Comparison of ENCODE assay signal across 8 cellular contexts in the genomic region with DNA sequence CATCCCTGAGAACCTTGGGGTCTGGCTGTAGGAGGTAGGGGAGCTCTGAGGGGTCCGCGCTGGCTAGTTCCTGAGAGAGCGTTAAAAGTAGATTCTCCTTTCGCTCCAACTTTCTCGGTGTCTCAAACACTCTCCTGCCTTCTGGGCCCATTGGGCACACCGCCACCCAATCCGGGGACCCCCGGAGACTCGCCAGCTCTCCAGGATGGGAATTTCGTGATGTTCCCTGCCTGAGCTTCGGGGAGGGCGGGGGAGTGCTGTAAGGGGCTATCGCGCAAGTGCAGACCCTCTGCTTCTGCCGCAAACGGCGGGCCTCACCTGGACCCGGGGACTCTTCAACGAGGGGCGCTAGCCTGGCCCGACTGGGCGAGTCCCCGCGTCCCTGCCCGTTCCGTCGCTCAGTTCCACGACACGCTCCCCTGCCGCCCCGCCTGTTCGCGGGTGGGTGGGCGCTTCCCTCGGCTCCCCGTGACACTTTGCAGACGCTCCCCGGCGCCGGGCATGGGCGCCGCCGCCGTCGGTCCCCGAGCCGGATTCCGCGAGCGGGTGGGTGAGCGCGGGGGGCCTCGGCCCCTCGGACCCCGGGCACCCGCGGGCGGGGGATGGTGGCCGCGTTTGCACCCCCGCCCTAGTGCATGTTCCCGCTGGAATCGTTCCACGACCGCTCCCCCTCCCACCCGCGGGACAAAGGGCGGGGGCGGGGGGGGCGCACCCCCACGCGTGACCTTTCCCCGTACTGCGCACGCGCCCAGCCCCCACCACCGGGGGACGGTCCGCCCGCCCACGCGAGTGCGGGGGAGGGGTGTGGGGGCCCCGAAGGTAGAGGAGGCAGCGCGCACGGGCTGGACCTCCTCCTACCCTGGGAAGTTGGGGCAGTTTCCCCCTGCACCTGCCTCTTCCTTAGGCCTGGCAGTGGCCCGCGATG. TPM values are rescaled to one million over a fixed set of nuclear protein-coding genes. Genes with fewer than 3 reads are reported as not detected.
DNase-seq lines count a peak whose midpoint lies in the region; ATAC-seq and TF ChIP-seq lines count a peak whose summit lies in the region.

A gene (plus strand): TSS at position 481 of the 925 bp plus-strand sequence. CDS start 835 bp downstream, outside the sequence.

- CTCF ChIA-PET in GM10248 (lab: Yijun Ruan, JAX) = interaction anchor here (0.9 to 7.2 kb wide), 5 partner anchors 9 to 143 kb away, joined by 3 to 84 read pairs (median 7); a partner anchor contains a TSS

- no peaks in the 10 kb centered on the region for H3K27me3 ChIP-seq in SJCRH30
- no peaks in the 10 kb centered on the region for H3K27me3 ChIP-seq in right atrium auricular region

- H3K36me3 Mint-ChIP-seq in IgD-negative memory B cell = peaks cover 4% of the 10 kb centered on the region

- H3K27ac ChIP-seq in SJCRH30 = peak within 1 kb of the TSS; percentile 72
- peak within 1 kb of the TSS; percentile 87 to 90 for H3K27ac ChIP-seq in right atrium auricular region

- ATAC-seq in GM18873 (IDR thresholded peaks at IDR 0.05; ENCODE audit: low FRiP score, unreplicated experiment) = no peak

- DNase-seq in GM10248 (ENCODE audit: extremely low spot score) (peak; percentile 57), SJCRH30 (peak; percentile 82 to 84), astrocyte of the hippocampus (ENCODE audit: low read depth, low spot score) (peak; percentile 90), right atrium auricular region (ENCODE audit: low spot score) (no peak), posterior cingulate gyrus (peak; percentile 58 to 97 (median 79)), NCI-H2029 treated with DMSO at 0.1 percent for 48 hours (lab: John Stamatoyannopoulos, UW) (no peak)

- intact Hi-C loops in posterior cingulate gyrus (cut with DNase I) = no loop called here

- TF ChIP-seq CTCF in GM10248 (IDR thresholded peaks at IDR 0.05; ENCODE audit: control extremely low read depth, extremely low read depth, low read depth, missing control alignments) = no peak
- no peak for TF ChIP-seq CTCF in right atrium auricular region (IDR thresholded peaks at IDR 0.05)

- no peaks in the 10 kb centered on the region for H3K9me3 Mint-ChIP-seq in IgD-negative memory B cell

- peaks cover 21 to 26% (median 22%) of the 10 kb centered on the region in 3 donors for H3K4me1 Mint-ChIP-seq in IgD-negative memory B cell

- H3K4me3 Mint-ChIP-seq in IgD-negative memory B cell = peak within 1 kb of the TSS; percentile 94 to 99 (median 96)

- H3K36me3 ChIP-seq in SJCRH30 = peaks cover 19% of the 10 kb centered on the region
- H3K36me3 ChIP-seq in right atrium auricular region = peaks cover 11% of the 10 kb centered on the region

- POLR2A ChIA-PET in GM10248 (lab: Yijun Ruan, JAX) = interaction anchor here (0.5 to 1.7 kb wide), 4 partner anchors 9 to 241 kb away, joined by 3 to 8 read pairs (median 4); a partner anchor contains a TSS

- H3K27me3 Mint-ChIP-seq in IgD-negative memory B cell = no peaks in the 10 kb centered on the region

- H3K27ac Mint-ChIP-seq in IgD-negative memory B cell = peak within 1 kb of the TSS; percentile 89 to 97 (median 96)

- H3K9me3 ChIP-seq in SJCRH30 (replicated peaks) = no peaks in the 10 kb centered on the region
- H3K9me3 ChIP-seq in right atrium auricular region = no peaks in the 10 kb centered on the region

- peaks cover 2% of the 10 kb centered on the region; the same call in 1 of the 2 replicates for H3K4me1 ChIP-seq in SJCRH30
- H3K4me1 ChIP-seq in right atrium auricular region = peaks cover 0 to 46% of the 10 kb centered on the region in 2 donors

- peak within 1 kb of the TSS; percentile 88 for H3K4me3 ChIP-seq in SJCRH30
- peak within 1 kb of the TSS; percentile 80 to 88 for H3K4me3 ChIP-seq in right atrium auricular region

RNA-seq across cellular contexts. Expression of the gene that starts here (rescaled TPM):
- 16.0 TPM for polyA plus RNA-seq in IgD-negative memory B cell
- total RNA-seq in SJCRH30 (2014; rRNA removed; shearing (Covaris generic)) = 9.7 and 10.8 TPM in 2 replicates
- total RNA-seq in right atrium auricular region = 10 to 100 TPM; 19.1 to 30.0 TPM

Comparison
In these comparisons a context has a peak if more than half of its experiments do, and no peak if none do; other contexts are left out.
1. DNase-seq: peak in GM10248 (single experiment), SJCRH30 (2 of 2), astrocyte of the hippocampus (single experiment) and posterior cingulate gyrus (10 of 10); none in right atrium auricular region (single experiment) and NCI-H2029 treated with DMSO at 0.1 percent for 48 hours (single experiment).